Comparison of ENCODE assay signal across 1 cellular context in genomic region chr19:48844472-48844871, GRCh38.
TF ChIP-seq lines count a peak whose summit lies in the region.

No MANE protein-coding gene starts in this region.

TF ChIP-seq in H1, 55 proteins besides CTCF, POLR2A, EP300 and RAD21:
- TF ChIP-seq TEAD4 (IDR thresholded peaks at IDR 0.05; ENCODE audit: low read depth, low read length), result peak; percentile 76
- no peak for TF ChIP-seq RFX5 (IDR thresholded peaks at IDR 0.05; ENCODE audit: borderline replicate concordance, low read depth, low read length)
- no peak for TF ChIP-seq TAF7 (optimal IDR thresholded peaks at IDR 0.05; ENCODE audit: borderline replicate concordance, low read depth, low read length)
- peak; percentile 87 for TF ChIP-seq SP1 (IDR thresholded peaks at IDR 0.05; ENCODE audit: low read depth, low read length)
